In the genomic region with DNA sequence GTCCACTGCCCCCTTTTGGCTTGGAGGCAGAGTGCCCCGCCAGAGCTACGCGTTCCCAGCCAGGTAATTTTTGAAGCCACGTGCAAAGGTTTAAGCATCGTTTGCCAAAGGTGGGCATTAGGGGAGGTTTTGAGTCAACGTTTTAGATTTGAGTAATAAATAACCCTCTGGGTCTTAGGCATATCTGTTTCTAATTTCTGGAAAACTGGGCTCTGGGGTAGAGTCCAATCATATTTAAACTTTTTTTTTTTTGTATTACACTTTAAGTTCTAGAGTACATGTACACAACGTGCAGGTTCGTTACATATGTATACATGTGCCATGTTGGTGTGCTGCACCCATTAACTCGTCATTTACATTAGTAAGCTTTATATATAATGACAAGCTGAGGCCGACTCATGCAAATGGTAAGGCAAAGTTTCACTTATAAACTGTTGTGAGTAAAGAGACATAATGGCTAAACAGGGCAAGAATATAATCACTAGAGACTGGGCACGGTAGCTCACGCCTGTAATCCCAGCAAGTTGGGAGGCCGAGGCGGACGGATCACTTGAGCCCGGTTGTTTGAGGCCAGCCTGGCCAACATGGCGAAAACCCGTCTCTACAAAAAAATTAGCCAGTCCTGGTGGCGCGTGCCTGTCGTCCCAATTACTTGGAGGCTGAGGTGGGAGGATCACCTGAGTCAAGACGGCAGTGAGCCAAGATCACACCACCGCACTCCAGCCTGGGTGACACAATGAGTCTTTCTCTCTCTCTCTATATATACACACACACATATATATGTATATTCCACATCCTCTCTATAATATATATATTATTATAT, we compare ENCODE assay signal across 8 cellular contexts. TPM values are rescaled to one million over a fixed set of nuclear protein-coding genes. Genes with fewer than 3 reads are reported as not detected.
DNase-seq lines count a peak whose midpoint lies in the region; ATAC-seq and TF ChIP-seq lines count a peak whose summit lies in the region.

No MANE protein-coding gene starts in this region.

- peaks cover 6% of the 10 kb centered on the region for H3K36me3 Mint-ChIP-seq in T-helper 2 cell treated with Interferon-gamma antibody and Interleukin-4, amounts not matched to agents 5 μg/mL and 100 μg/mL, for 36 hours (ENCODE audit: low read depth)
- H3K36me3 Mint-ChIP-seq in activated B cell treated with CpG ODN at 0.5 μM for 24 hours (ENCODE audit: low read depth) = peaks cover 5% of the 10 kb centered on the region

- intact Hi-C loops in activated B cell treated with CpG ODN at 0.5 μM for 24 hours (cut with micrococcal nuclease) = loop anchor here (1.0 to 10.0 kb wide), 9 partner anchors 29 to 1833 kb away; partner anchors contain the start of genes FGD6, METAP2, NDUFA12 and NEDD1
- intact Hi-C loops in stomach (cut with DNase I; ENCODE audit: low total_unique reads) = no loop called here

- 59 to 62% (median 62%) methylated on average over 23 of the region's 23 CpGs for WGBS in stomach, 5 donors

- peak overlapping the region; percentile 82 for H3K4me3 Mint-ChIP-seq in T-helper 2 cell treated with Interferon-gamma antibody and Interleukin-4, amounts not matched to agents 5 μg/mL and 100 μg/mL, for 36 hours
- H3K4me3 Mint-ChIP-seq in activated B cell treated with CpG ODN at 0.5 μM for 24 hours = peak overlapping the region; percentile 97

- H3K4me3 ChIP-seq in iPS-11a (ENCODE audit: low read depth, low read length) = peak overlapping the region; percentile 90
- H3K4me3 ChIP-seq in stomach = peak overlapping the region; percentile 78 to 100 (median 95)

- peaks cover 12 to 29% (median 24%) of the 10 kb centered on the region in 4 donors for H3K4me1 ChIP-seq in stomach

- peaks cover 5% of the 10 kb centered on the region for H3K4me1 Mint-ChIP-seq in T-helper 2 cell treated with Interferon-gamma antibody and Interleukin-4, amounts not matched to agents 5 μg/mL and 100 μg/mL, for 36 hours (ENCODE audit: low read depth)
- H3K4me1 Mint-ChIP-seq in activated B cell treated with CpG ODN at 0.5 μM for 24 hours = peaks cover 13% of the 10 kb centered on the region

- TF ChIP-seq POLR2A in stomach (IDR thresholded peaks at IDR 0.05) = no peak

- no peak for TF ChIP-seq EP300 in stomach (IDR thresholded peaks at IDR 0.05)

- CTCF ChIA-PET in activated B cell treated with CpG ODN at 0.5 μM for 24 hours (lab: Charles Lee) = interaction anchor here (0.6 to 2.3 kb wide), 6 partner anchors 13 to 463 kb away, joined by 3 to 6 read pairs (median 4); partner anchors contain the start of genes FGD6 and VEZT

- no peak for DNase-seq in T-helper 2 cell treated with Interferon-gamma antibody and Interleukin-4, amounts not matched to agents 5 μg/mL and 100 μg/mL, for 36 hours (ENCODE audit: low spot score)
- DNase-seq in T-helper 2 cell (no peak), activated B cell treated with CpG ODN at 0.5 μM for 24 hours (no peak), stomach (no peak), iPS-NIHi7 (ENCODE audit: extremely low spot score) (no peak), HT-29 (ENCODE audit: low spot score) (no peak), epidermal melanocyte (ENCODE audit: insufficient read length, low spot score) (no peak)

- H3K27me3 Mint-ChIP-seq in T-helper 2 cell treated with Interferon-gamma antibody and Interleukin-4, amounts not matched to agents 5 μg/mL and 100 μg/mL, for 36 hours (ENCODE audit: low read depth) = peaks cover 3% of the 10 kb centered on the region
- H3K27me3 Mint-ChIP-seq in activated B cell treated with CpG ODN at 0.5 μM for 24 hours = no peaks in the 10 kb centered on the region

- no peaks in the 10 kb centered on the region for H3K9me3 Mint-ChIP-seq in T-helper 2 cell treated with Interferon-gamma antibody and Interleukin-4, amounts not matched to agents 5 μg/mL and 100 μg/mL, for 36 hours
- no peaks in the 10 kb centered on the region for H3K9me3 Mint-ChIP-seq in activated B cell treated with CpG ODN at 0.5 μM for 24 hours

- POLR2A ChIA-PET in activated B cell treated with CpG ODN at 0.5 μM for 24 hours (lab: Charles Lee) = interaction anchor here (0.7 to 1.7 kb wide), 9 partner anchors 13 to 1325 kb away, joined by 3 to 21 read pairs (median 4); partner anchors contain the start of genes METAP2 and NDUFA12

- no peaks in the 10 kb centered on the region for H3K36me3 ChIP-seq in stomach

- ATAC-seq in activated B cell treated with CpG ODN at 0.5 μM for 24 hours (ENCODE audit: low read depth) = no peak

- peak overlapping the region in 4 of 5 donors; percentile 88 to 93 (median 90) for H3K27ac ChIP-seq in stomach

- no peaks in the 10 kb centered on the region for H3K9me3 ChIP-seq in stomach

- TF ChIP-seq CTCF in activated B cell treated with CpG ODN at 0.5 μM for 24 hours (IDR thresholded peaks at IDR 0.05) (no peak), stomach (IDR thresholded peaks at IDR 0.05) (peak in 3 of 7 experiments; percentile 55 to 76 (median 74))

- H3K27me3 ChIP-seq in stomach = no peaks in the 10 kb centered on the region

- H3K27ac Mint-ChIP-seq in T-helper 2 cell treated with Interferon-gamma antibody and Interleukin-4, amounts not matched to agents 5 μg/mL and 100 μg/mL, for 36 hours = peak overlapping the region; percentile 80
- peak overlapping the region; percentile 94 for H3K27ac Mint-ChIP-seq in activated B cell treated with CpG ODN at 0.5 μM for 24 hours

RNA-seq across cellular contexts. Expression of gene NR2C1, which starts 0.5 kb away (rescaled TPM):
- total RNA-seq in activated B cell treated with CpG ODN at 0.5 μM for 24 hours (28.3 and 30.8 TPM in 2 replicates), stomach (10 to 100 TPM; 29.5 to 76.4 (median 45.5) TPM)
- polyA plus RNA-seq in stomach = 10 to 100 TPM in 2 of 3 donors, 1 to 10 TPM in 1; 8.7 to 21.0 (median 15.3) TPM
- total RNA-seq in HT-29 (2014; rRNA removed; shearing (Covaris generic)) = 26.5 and 27.4 TPM in 2 replicates
